ENCODE assay signal across 8 cellular contexts in the genomic region with DNA sequence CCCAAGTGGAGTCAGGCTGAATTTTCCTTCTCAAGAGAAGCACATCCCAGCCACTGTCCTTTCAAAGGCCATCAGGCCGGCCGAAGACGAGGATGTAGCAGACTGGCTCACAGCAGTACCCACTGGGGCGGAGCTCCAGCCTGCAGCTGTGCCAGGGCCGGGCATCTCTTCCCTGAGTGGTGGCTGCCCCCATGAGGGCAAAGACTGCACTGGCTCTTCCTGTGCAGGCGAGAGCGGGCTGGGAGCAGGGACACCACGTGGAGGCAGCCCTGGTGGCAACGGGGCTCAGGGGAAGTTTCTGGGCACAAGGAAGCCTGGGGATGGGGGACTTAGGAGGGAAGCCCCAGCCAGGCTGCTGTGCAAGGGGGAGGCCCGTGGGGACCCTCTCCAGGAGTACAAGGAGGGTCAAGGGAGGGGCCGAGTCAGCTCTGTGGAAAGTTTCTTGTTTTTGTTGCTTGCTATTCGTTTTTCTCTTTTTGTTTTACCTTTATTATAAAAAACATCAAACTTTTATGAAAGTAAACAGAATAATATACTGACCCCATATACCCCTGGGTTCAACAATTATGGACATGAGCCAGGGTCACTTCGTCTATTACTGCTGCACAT.
DNase-seq lines count a peak whose midpoint lies in the region; ATAC-seq, FAIRE-seq and TF ChIP-seq lines count a peak whose summit lies in the region.

No MANE protein-coding gene starts in this region.

- no peaks in the 10 kb centered on the region for H4K20me1 ChIP-seq in MM.1S (ENCODE audit: insufficient read depth, low read length)

- FAIRE-seq in small intestine (lab: Jason Lieb, UNC), result no peak

- CTCF ChIA-PET in GM10248 (lab: Yijun Ruan, JAX), result interaction anchor here (0.9 to 2.3 kb wide), 9 partner anchors 11 to 490 kb away, joined by 3 to 8 read pairs (median 3); no protein-coding TSS in a partner anchor

- TF ChIP-seq POLR2A in body of pancreas (IDR thresholded peaks at IDR 0.05), result no peak

- no peaks in the 10 kb centered on the region for H3K79me2 ChIP-seq in MM.1S (ENCODE audit: low read length)

- H3K4me1 ChIP-seq in MM.1S (ENCODE audit: low read length) (no peaks in the 10 kb centered on the region; the same call in 1 of the 2 replicates), body of pancreas (no peaks in the 10 kb centered on the region), small intestine (ENCODE audit: control insufficient read depth in 2 of 2, insufficient read depth in 1 of 2, low read depth in 1 of 2, low read length in 1 of 2) (no peaks in the 10 kb centered on the region)

- DNase-seq in GM10248 (ENCODE audit: extremely low spot score) (no peak), MM.1S (peak; percentile 86), RKO (ENCODE audit: low spot score) (peak; percentile 75), body of pancreas (peak; percentile 76 to 89 (median 85)), iPS-NIHi11 (ENCODE audit: low spot score) (peak; percentile 89), small intestine (peak; percentile 71)

- H3K4me2 ChIP-seq in MM.1S (ENCODE audit: low read depth, low read length), result peak overlapping the region; percentile 56; the same call in 1 of the 2 replicates

- POLR2A ChIA-PET in GM10248 (lab: Yijun Ruan, JAX), result no interaction called here

- WGBS in body of pancreas, 2 donors, result 14 to 25% methylated on average over 5 to 13 of the region's 13 CpGs
- WGBS in small intestine, 3 donors, result 12 to 21% (median 17%) methylated on average over 13 of the region's 13 CpGs

- no peaks in the 10 kb centered on the region for H3K27me3 ChIP-seq in MM.1S (replicated peaks; ENCODE audit: insufficient read depth, low read length)
- no peaks in the 10 kb centered on the region for H3K27me3 ChIP-seq in body of pancreas
- no peaks in the 10 kb centered on the region for H3K27me3 ChIP-seq in small intestine (ENCODE audit: control insufficient read depth in 2 of 2, insufficient read depth in 2 of 2, low read length in 2 of 2)

- ATAC-seq in body of pancreas, result peak; percentile 97
- no peak for ATAC-seq in GM18511 (IDR thresholded peaks at IDR 0.05; ENCODE audit: unreplicated experiment)
- ATAC-seq in GM19397 (IDR thresholded peaks at IDR 0.05; ENCODE audit: unreplicated experiment), result no peak

- H3K4me3 ChIP-seq in MM.1S (ENCODE audit: low read length) (no peak overlapping the region), body of pancreas (no peak overlapping the region), small intestine (ENCODE audit: low read depth in 1 of 2, low read length in 2 of 2) (no peak overlapping the region)

- no peaks in the 10 kb centered on the region for H3F3A ChIP-seq in MM.1S (ENCODE audit: insufficient read depth, low read length)

- no peaks in the 10 kb centered on the region for H3K9me2 ChIP-seq in MM.1S (replicated peaks; ENCODE audit: insufficient read depth, low read length)

- intact Hi-C loops in body of pancreas (cut with DNase I), result loop anchor here (10.0 kb wide), 2 partner anchors 160 to 290 kb away; no protein-coding TSS in a partner anchor

- H3K27ac ChIP-seq in MM.1S (ENCODE audit: low read length) (no peak overlapping the region), body of pancreas (no peak overlapping the region), small intestine (ENCODE audit: low read depth in 1 of 2, low read length in 1 of 2) (no peak overlapping the region)

- TF ChIP-seq CTCF in GM10248 (IDR thresholded peaks at IDR 0.05; ENCODE audit: control extremely low read depth, extremely low read depth, low read depth, missing control alignments) (peak; percentile 30), MM.1S (IDR thresholded peaks at IDR 0.05; ENCODE audit: low read length) (peak; percentile 87), body of pancreas (IDR thresholded peaks at IDR 0.05) (peak; percentile 67 to 94 (median 88))

- no peaks in the 10 kb centered on the region for H3K9me3 ChIP-seq in MM.1S (replicated peaks; ENCODE audit: insufficient read depth, low read length)
- no peaks in the 10 kb centered on the region for H3K9me3 ChIP-seq in body of pancreas
- H3K9me3 ChIP-seq in small intestine (ENCODE audit: control insufficient read depth, low read depth), result no peaks in the 10 kb centered on the region

- H3K36me3 ChIP-seq in MM.1S (replicated peaks; ENCODE audit: insufficient read depth, low read length) (no peaks in the 10 kb centered on the region), body of pancreas (replicated peaks in 1 of 2; ENCODE audit: insufficient read depth in 1 of 2, low read depth in 2 of 2) (no peaks in the 10 kb centered on the region), small intestine (ENCODE audit: control insufficient read depth in 2 of 2, insufficient read depth in 2 of 2, low read length in 2 of 2) (no peaks in the 10 kb centered on the region)

- H2AFZ ChIP-seq in MM.1S (ENCODE audit: low read length), result peak overlapping the region; percentile 52

- H3K9ac ChIP-seq in MM.1S (ENCODE audit: low read length), result no peak overlapping the region

Comparison
In these comparisons a context has a peak if more than half of its experiments do, and no peak if none do; other contexts are left out.
1. CTCF ChIP-seq: peak in every context shown above with its lines; median percentile 88 in body of pancreas; 87 in MM.1S; 30 in GM10248.